Comparison of ENCODE assay signal across 10 cellular contexts in genomic region chr2:37634914-37635358, GRCh38. TPM values are rescaled to one million over a fixed set of nuclear protein-coding genes. Genes with fewer than 3 reads are reported as not detected.
A peak's percentile ranks its signal among the peaks of the same experiment; 100 is the strongest.
DNase-seq lines count a peak whose midpoint lies in the region; ATAC-seq and TF ChIP-seq lines count a peak whose summit lies in the region.
"Had no signal": no experiment of that assay in that cellular context is flagged by ENCODE, and none has a peak within 500 bp of the region (broad histone marks: within the 10 kb centered on the region; RNA-seq: fewer than 3 reads in every experiment).

No MANE protein-coding gene starts in this region.

- in situ Hi-C loops in ACHN (cut with HindIII; ENCODE audit: low pct_ligation_motif_present, low pct_unique_long_range_greater_than_20kb, low sequenced_read_pairs) = no loop called here

- DNase-seq in CD4-positive, alpha-beta memory T cell = no peak
- DNase-seq in activated CD8-positive, alpha-beta T cell treated with anti-CD3 and anti-CD28 coated beads for 36 hours = no peak
- DNase-seq in immature natural killer cell (no peak), NCI-H146 (lab: John Stamatoyannopoulos, UW) (no peak), midbrain (lab: John Stamatoyannopoulos, UW) (no peak), ACHN (no peak)
- DNase-seq: NCI-H2171 treated with DMSO at 0.1 percent for 48 hours, SHP77 had no signal

- intact Hi-C loops in CD4-positive, alpha-beta memory T cell (cut with micrococcal nuclease) = loop anchor here (1.0 to 5.0 kb wide), 6 partner anchors 9 to 49 kb away; partner anchors contain the start of gene CDC42EP3
- intact Hi-C loops in activated CD8-positive, alpha-beta T cell treated with anti-CD3 and anti-CD28 coated beads for 36 hours (cut with micrococcal nuclease) = loop anchor here (5.0 to 10.0 kb wide), 4 partner anchors 33 to 240 kb away; no protein-coding TSS in a partner anchor

- POLR2A ChIA-PET in CD4-positive, alpha-beta memory T cell (lab: Charles Lee; ENCODE audit: partially characterized antibody) = interaction anchor here (0.7 to 3.5 kb wide), 9 partner anchors 9 to 36 kb away, joined by 3 to 20 read pairs (median 5); no protein-coding TSS in a partner anchor
- POLR2A ChIA-PET in activated CD8-positive, alpha-beta T cell treated with anti-CD3 and anti-CD28 coated beads for 36 hours (lab: Charles Lee) = interaction anchor here (0.9 to 1.9 kb wide), 5 partner anchors 10 to 49 kb away, joined by 3 to 10 read pairs (median 4); no protein-coding TSS in a partner anchor

- H3K4me1 ChIP-seq in CD4-positive, alpha-beta memory T cell (ENCODE audit: insufficient read depth, low read length) = peaks cover 84% of the 10 kb centered on the region

- peak overlapping the region in 7 of 8 donors; percentile 54 to 80 (median 66) for H3K4me3 Mint-ChIP-seq in CD4-positive, alpha-beta memory T cell
- H3K4me3 Mint-ChIP-seq in activated CD8-positive, alpha-beta T cell treated with anti-CD3 and anti-CD28 coated beads for 36 hours = peak overlapping the region; percentile 49
- H3K4me3 Mint-ChIP-seq in immature natural killer cell = peak overlapping the region; percentile 40 to 72 (median 67)

- ATAC-seq in GM19467 (IDR thresholded peaks at IDR 0.05; ENCODE audit: unreplicated experiment) (peak; percentile 3), HG02973 (IDR thresholded peaks at IDR 0.05; ENCODE audit: unreplicated experiment) (no peak)
- ATAC-seq in activated CD8-positive, alpha-beta T cell treated with anti-CD3 and anti-CD28 coated beads for 36 hours = peak; percentile 46

- peaks cover 74 to 93% (median 83%) of the 10 kb centered on the region in 4 donors for H3K4me1 Mint-ChIP-seq in CD4-positive, alpha-beta memory T cell
- H3K4me1 Mint-ChIP-seq in activated CD8-positive, alpha-beta T cell treated with anti-CD3 and anti-CD28 coated beads for 36 hours (ENCODE audit: low read depth) = peaks cover 78% of the 10 kb centered on the region
- peaks cover 80 to 98% of the 10 kb centered on the region in 2 donors for H3K4me1 Mint-ChIP-seq in immature natural killer cell

- H3K27me3 ChIP-seq in CD4-positive, alpha-beta memory T cell (ENCODE audit: insufficient read depth, low read length) = no peaks in the 10 kb centered on the region

- no peak for TF ChIP-seq CTCF in activated CD8-positive, alpha-beta T cell treated with anti-CD3 and anti-CD28 coated beads for 36 hours (IDR thresholded peaks at IDR 0.05)

- no peak overlapping the region for H3K4me3 ChIP-seq in CD4-positive, alpha-beta memory T cell (ENCODE audit: low read length in 2 of 2)

- peak overlapping the region; percentile 92 to 98 (median 94) for H3K27ac Mint-ChIP-seq in CD4-positive, alpha-beta memory T cell
- peak overlapping the region; percentile 99 for H3K27ac Mint-ChIP-seq in activated CD8-positive, alpha-beta T cell treated with anti-CD3 and anti-CD28 coated beads for 36 hours
- peak overlapping the region; percentile 91 to 97 (median 97) for H3K27ac Mint-ChIP-seq in immature natural killer cell

- no peaks in the 10 kb centered on the region for H3K9me3 Mint-ChIP-seq in CD4-positive, alpha-beta memory T cell
- peaks cover 7% of the 10 kb centered on the region for H3K9me3 Mint-ChIP-seq in activated CD8-positive, alpha-beta T cell treated with anti-CD3 and anti-CD28 coated beads for 36 hours
- H3K9me3 Mint-ChIP-seq in immature natural killer cell = peaks cover 0 to 2% (median 0%) of the 10 kb centered on the region in 6 donors

- H3K27me3 Mint-ChIP-seq in CD4-positive, alpha-beta memory T cell = no peaks in the 10 kb centered on the region
- H3K27me3 Mint-ChIP-seq in activated CD8-positive, alpha-beta T cell treated with anti-CD3 and anti-CD28 coated beads for 36 hours = no peaks in the 10 kb centered on the region
- peaks cover 0 to 2% (median 0%) of the 10 kb centered on the region in 3 donors for H3K27me3 Mint-ChIP-seq in immature natural killer cell (ENCODE audit: low read depth in 3 of 3)

- no peaks in the 10 kb centered on the region for H3K9me3 ChIP-seq in CD4-positive, alpha-beta memory T cell (ENCODE audit: control insufficient read depth in 1 of 2, low read length in 2 of 2)

- H3K36me3 ChIP-seq in CD4-positive, alpha-beta memory T cell (ENCODE audit: insufficient read depth, low read length) = no peaks in the 10 kb centered on the region

- H3K36me3 Mint-ChIP-seq in CD4-positive, alpha-beta memory T cell = peaks cover 25 to 29% of the 10 kb centered on the region in 2 donors
- peaks cover 9% of the 10 kb centered on the region for H3K36me3 Mint-ChIP-seq in activated CD8-positive, alpha-beta T cell treated with anti-CD3 and anti-CD28 coated beads for 36 hours (ENCODE audit: low read depth)
- peaks cover 5 to 22% (median 5%) of the 10 kb centered on the region in 3 donors for H3K36me3 Mint-ChIP-seq in immature natural killer cell

- H3K27ac ChIP-seq in CD4-positive, alpha-beta memory T cell (ENCODE audit: low read depth, low read length) = peak overlapping the region; percentile 72

- CTCF ChIA-PET in CD4-positive, alpha-beta memory T cell (lab: Charles Lee; ENCODE audit: partially characterized antibody) = interaction anchor here (1.6 to 1.8 kb wide), 2 partner anchors 13 to 16 kb away, joined by 4 to 9 read pairs; no protein-coding TSS in a partner anchor
- CTCF ChIA-PET in activated CD8-positive, alpha-beta T cell treated with anti-CD3 and anti-CD28 coated beads for 36 hours (lab: Charles Lee) = interaction anchor here (1.1 to 1.5 kb wide), 2 partner anchors 220 to 243 kb away, joined by 4 to 7 read pairs; no protein-coding TSS in a partner anchor

RNA-seq across cellular contexts. Expression of gene CDC42EP3, which starts 36.5 kb away (rescaled TPM):
- 10 to 100 TPM; 56.1 to 60.9 TPM for total RNA-seq in CD4-positive, alpha-beta memory T cell
- polyA plus RNA-seq in CD4-positive, alpha-beta memory T cell = 100 to 1,000 TPM in 1 of 2 donors, 10 to 100 TPM in 1; 59.3 to 107 TPM
- 10 to 100 TPM; 18.8 to 22.6 TPM for total RNA-seq in activated CD8-positive, alpha-beta T cell treated with anti-CD3 and anti-CD28 coated beads for 36 hours
- 100 to 1,000 TPM in 1 of 3 donors, 10 to 100 TPM in 2; 80.7 to 170 (median 81.3) TPM for polyA plus RNA-seq in immature natural killer cell
